8 cellular contexts compared by ENCODE assay signal in the genomic region with DNA sequence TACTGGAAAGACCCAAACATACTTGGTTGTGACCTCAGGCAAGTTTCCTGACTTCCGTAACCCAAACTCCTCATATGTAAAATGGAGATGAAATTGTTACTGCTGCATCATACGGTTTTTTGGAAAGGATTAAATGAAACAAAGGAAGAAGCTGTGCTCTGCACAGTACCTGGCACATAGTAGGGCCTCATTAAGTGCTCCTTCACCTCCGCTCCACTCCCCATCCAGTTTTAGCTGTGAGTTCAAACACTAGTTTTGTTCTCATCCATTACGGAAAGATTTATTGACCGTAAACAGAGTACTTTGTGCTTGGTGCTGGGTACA. TPM values are rescaled to one million over a fixed set of nuclear protein-coding genes. Genes with fewer than 3 reads are reported as not detected.
DNase-seq lines count a peak whose midpoint lies in the region; ATAC-seq and TF ChIP-seq lines count a peak whose summit lies in the region.

No MANE protein-coding gene starts in this region.

- H3K4me3 ChIP-seq in H7 (ENCODE audit: insufficient read depth, low read depth, low read length) (peak overlapping the region; percentile 69), iPS-18c (ENCODE audit: insufficient read depth, low read depth, low read length) (peak overlapping the region; percentile 76), subcutaneous abdominal adipose tissue (ENCODE audit: low read depth in 1 of 5, low read length in 5 of 5) (peak overlapping the region; percentile 90 to 98 (median 96))

- no peaks in the 10 kb centered on the region for H3K9me3 ChIP-seq in iPS-18c (ENCODE audit: control insufficient read depth, insufficient read depth, low read length)
- no peaks in the 10 kb centered on the region for H3K9me3 ChIP-seq in subcutaneous abdominal adipose tissue (ENCODE audit: control insufficient read depth in 5 of 5, low read length in 5 of 5)

- H3K36me3 ChIP-seq in H7 (replicated peaks; ENCODE audit: control insufficient read depth, insufficient read depth, low read length): peaks cover 4% of the 10 kb centered on the region
- peaks cover 3 to 9% (median 6%) of the 10 kb centered on the region in 5 donors for H3K36me3 ChIP-seq in subcutaneous abdominal adipose tissue (ENCODE audit: control insufficient read depth in 5 of 5, insufficient read depth in 5 of 5, low read length in 5 of 5)

- peak overlapping the region; percentile 99 for H3K27ac Mint-ChIP-seq in activated T-helper 2 cell treated with anti-CD3 and anti-CD28 coated beads, Interferon-gamma antibody, Interleukin-2, Interleukin-4, amounts not matched to agents 10 μg/mL and 5 μg/mL and 100 μg/mL, durations not matched to agents 14 hours and 24 hours and 36 hours

- ATAC-seq in GM21526 (IDR thresholded peaks at IDR 0.05; ENCODE audit: low FRiP score, unreplicated experiment): no peak
- no peak for ATAC-seq in HG02884 (IDR thresholded peaks at IDR 0.05; ENCODE audit: unreplicated experiment)

- H3K36me3 Mint-ChIP-seq in activated T-helper 2 cell treated with anti-CD3 and anti-CD28 coated beads, Interferon-gamma antibody, Interleukin-2, Interleukin-4, amounts not matched to agents 10 μg/mL and 5 μg/mL and 100 μg/mL, durations not matched to agents 14 hours and 24 hours and 36 hours (ENCODE audit: low read depth): peaks cover 23% of the 10 kb centered on the region

- no peak for TF ChIP-seq CTCF in 22Rv1 (IDR thresholded peaks at IDR 0.05)

- H3K9ac ChIP-seq in subcutaneous abdominal adipose tissue (ENCODE audit: low read length in 5 of 5): peak overlapping the region; percentile 9 to 97 (median 97)

- peak; percentile 2 for DNase-seq in H7
- DNase-seq in activated T-helper 2 cell treated with anti-CD3 and anti-CD28 coated beads, Interferon-gamma antibody, Interleukin-2, Interleukin-4, amounts not matched to agents 10 μg/mL and 5 μg/mL and 100 μg/mL, durations not matched to agents 14 hours and 24 hours and 36 hours (ENCODE audit: low spot score): no peak
- DNase-seq in activated effector memory CD4-positive, alpha-beta T cell treated with anti-CD3 and anti-CD28 coated beads, Interleukin-2, amount 50 U/mL, for 16 hours: no peak

- no peaks in the 10 kb centered on the region for H3K27me3 Mint-ChIP-seq in activated T-helper 2 cell treated with anti-CD3 and anti-CD28 coated beads, Interferon-gamma antibody, Interleukin-2, Interleukin-4, amounts not matched to agents 10 μg/mL and 5 μg/mL and 100 μg/mL, durations not matched to agents 14 hours and 24 hours and 36 hours (ENCODE audit: low read depth)

- H3K27ac ChIP-seq in 22Rv1 (peak overlapping the region; percentile 93), subcutaneous abdominal adipose tissue (ENCODE audit: low read depth, low read length) (peak overlapping the region; percentile 98)

- no peaks in the 10 kb centered on the region for H3K9me3 Mint-ChIP-seq in activated T-helper 2 cell treated with anti-CD3 and anti-CD28 coated beads, Interferon-gamma antibody, Interleukin-2, Interleukin-4, amounts not matched to agents 10 μg/mL and 5 μg/mL and 100 μg/mL, durations not matched to agents 14 hours and 24 hours and 36 hours

- H3K4me3 Mint-ChIP-seq in activated T-helper 2 cell treated with anti-CD3 and anti-CD28 coated beads, Interferon-gamma antibody, Interleukin-2, Interleukin-4, amounts not matched to agents 10 μg/mL and 5 μg/mL and 100 μg/mL, durations not matched to agents 14 hours and 24 hours and 36 hours (ENCODE audit: low read depth): peak overlapping the region; percentile 97

- peaks cover 42% of the 10 kb centered on the region for H3K4me1 Mint-ChIP-seq in activated T-helper 2 cell treated with anti-CD3 and anti-CD28 coated beads, Interferon-gamma antibody, Interleukin-2, Interleukin-4, amounts not matched to agents 10 μg/mL and 5 μg/mL and 100 μg/mL, durations not matched to agents 14 hours and 24 hours and 36 hours (ENCODE audit: low read depth)

- H3K4me1 ChIP-seq in subcutaneous abdominal adipose tissue (ENCODE audit: control insufficient read depth in 5 of 5, insufficient read depth in 5 of 5, low read length in 5 of 5): peaks cover 0 to 36% (median 29%) of the 10 kb centered on the region in 5 donors

- H3K27me3 ChIP-seq in H7 (ENCODE audit: control insufficient read depth, insufficient read depth, low read length): no peaks in the 10 kb centered on the region
- H3K27me3 ChIP-seq in subcutaneous abdominal adipose tissue (ENCODE audit: control insufficient read depth in 5 of 5, insufficient read depth in 4 of 5, low read length in 5 of 5): no peaks in the 10 kb centered on the region

- intact Hi-C loops in activated T-helper 2 cell treated with anti-CD3 and anti-CD28 coated beads, Interferon-gamma antibody, Interleukin-2, Interleukin-4, amounts not matched to agents 10 μg/mL and 5 μg/mL and 100 μg/mL, durations not matched to agents 14 hours and 24 hours and 36 hours (cut with micrococcal nuclease): loop anchor here (1.0 to 2.0 kb wide), 6 partner anchors 41 to 791 kb away; a partner anchor contains a TSS

RNA-seq across cellular contexts. Expression of a gene that starts 0.4 kb away (rescaled TPM):
- total RNA-seq in H7 (2014; rRNA removed; shearing (Covaris generic)): 45.8 and 56.4 TPM in 2 replicates
- 48.0 and 50.4 TPM in 2 replicates for total RNA-seq in activated T-helper 2 cell treated with anti-CD3 and anti-CD28 coated beads, Interferon-gamma antibody, Interleukin-2, Interleukin-4, amounts not matched to agents 10 μg/mL and 5 μg/mL and 100 μg/mL, durations not matched to agents 14 hours and 24 hours and 36 hours
